In the genomic region with DNA sequence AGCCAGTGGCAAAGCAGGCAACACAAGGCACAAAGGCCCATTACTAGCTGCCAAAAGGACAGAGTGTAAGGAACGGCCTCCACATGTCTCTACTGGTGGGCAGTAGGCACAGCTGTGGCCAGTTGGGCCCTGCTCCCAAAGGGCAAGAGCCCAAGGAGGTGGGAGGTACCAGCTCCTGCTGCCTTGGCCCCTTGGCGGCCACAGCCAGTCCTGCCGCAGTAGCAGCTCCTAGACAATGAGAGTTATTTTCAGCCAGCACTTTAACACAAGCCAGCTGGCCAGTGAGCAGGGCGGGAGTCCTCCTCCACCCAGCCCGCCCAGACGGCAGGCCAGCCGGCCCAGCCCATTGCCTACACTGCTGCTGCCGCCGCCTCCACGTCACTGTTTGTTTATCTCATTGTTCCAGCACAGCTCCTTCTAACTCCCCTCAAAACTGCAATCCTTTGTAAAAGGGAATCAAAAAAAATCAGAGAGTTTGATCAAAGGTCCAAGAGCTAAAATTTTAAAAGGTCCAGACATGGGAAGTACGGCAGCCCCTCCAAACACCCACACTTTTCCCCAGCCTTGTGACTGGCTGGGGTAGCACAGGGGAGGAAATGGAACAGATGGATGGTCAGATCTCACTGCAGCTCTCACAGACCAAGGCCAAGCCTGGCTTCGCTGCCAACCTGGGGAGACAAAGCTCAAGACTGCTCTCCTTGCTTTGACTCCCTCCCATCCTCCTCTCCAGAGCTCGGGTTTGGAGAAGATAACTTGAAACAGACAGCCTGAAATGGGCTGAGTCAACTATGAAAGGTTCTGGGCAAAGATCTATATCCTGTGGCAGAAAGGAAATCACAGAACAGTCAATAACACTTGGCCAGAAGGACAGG, we compare ENCODE assay signal across 8 cellular contexts. TPM values are rescaled to one million over a fixed set of nuclear protein-coding genes. Genes with fewer than 3 reads are reported as not detected.
A peak's percentile ranks its signal among the peaks of the same experiment; 100 is the strongest.
DNase-seq lines count a peak whose midpoint lies in the region; ATAC-seq and TF ChIP-seq lines count a peak whose summit lies in the region.

No MANE protein-coding gene starts in this region.

- no peaks in the 10 kb centered on the region for H3K27me3 Mint-ChIP-seq in activated T-helper 2 cell treated with anti-CD3 and anti-CD28 coated beads, Interferon-gamma antibody, Interleukin-2, Interleukin-4, amounts not matched to agents 10 μg/mL and 5 μg/mL and 100 μg/mL, durations not matched to agents 14 hours and 24 hours and 36 hours (ENCODE audit: low read depth)
- no peaks in the 10 kb centered on the region for H3K27me3 Mint-ChIP-seq in natural killer cell (ENCODE audit: low read depth in 2 of 2)

- DNase-seq in D341Med (ENCODE audit: low spot score) = peak; percentile 49
- peak; percentile 78 for DNase-seq in NCI-H1092 treated with DMSO at 0.1 percent for 48 hours (lab: John Stamatoyannopoulos, UW)
- DNase-seq in activated T-helper 2 cell treated with anti-CD3 and anti-CD28 coated beads, Interferon-gamma antibody, Interleukin-2, Interleukin-4, amounts not matched to agents 10 μg/mL and 5 μg/mL and 100 μg/mL, durations not matched to agents 14 hours and 24 hours and 36 hours (ENCODE audit: low spot score) = no peak
- DNase-seq in foreskin melanocyte = peak; percentile 93
- DNase-seq in natural killer cell = no peak
- DNase-seq in stimulated activated CD4-positive, alpha-beta T cell treated with anti-CD3 and anti-CD28 coated beads, Interleukin-1b, Interleukin-23, amount 100 ng/mL, for 48 hours = no peak
- DNase-seq in SIG-M5 treated with dmso at 0.1 percent for 504 hours (lab: John Stamatoyannopoulos, UW; ENCODE audit: unreplicated experiment) = no peak

- ATAC-seq in natural killer cell (peak; percentile 13 to 23 (median 16)), HG03039 (IDR thresholded peaks at IDR 0.05; ENCODE audit: unreplicated experiment) (no peak)

- H3K9me3 Mint-ChIP-seq in activated T-helper 2 cell treated with anti-CD3 and anti-CD28 coated beads, Interferon-gamma antibody, Interleukin-2, Interleukin-4, amounts not matched to agents 10 μg/mL and 5 μg/mL and 100 μg/mL, durations not matched to agents 14 hours and 24 hours and 36 hours = no peaks in the 10 kb centered on the region
- no peaks in the 10 kb centered on the region for H3K9me3 Mint-ChIP-seq in natural killer cell

- H3K4me3 Mint-ChIP-seq in activated T-helper 2 cell treated with anti-CD3 and anti-CD28 coated beads, Interferon-gamma antibody, Interleukin-2, Interleukin-4, amounts not matched to agents 10 μg/mL and 5 μg/mL and 100 μg/mL, durations not matched to agents 14 hours and 24 hours and 36 hours (ENCODE audit: low read depth) = peak overlapping the region; percentile 31
- peak overlapping the region; percentile 19 for H3K4me3 Mint-ChIP-seq in natural killer cell

- H3K27ac Mint-ChIP-seq in activated T-helper 2 cell treated with anti-CD3 and anti-CD28 coated beads, Interferon-gamma antibody, Interleukin-2, Interleukin-4, amounts not matched to agents 10 μg/mL and 5 μg/mL and 100 μg/mL, durations not matched to agents 14 hours and 24 hours and 36 hours = peak overlapping the region; percentile 71
- H3K27ac Mint-ChIP-seq in natural killer cell = peak overlapping the region; percentile 89 to 92

- peaks cover 74% of the 10 kb centered on the region for H3K4me1 Mint-ChIP-seq in activated T-helper 2 cell treated with anti-CD3 and anti-CD28 coated beads, Interferon-gamma antibody, Interleukin-2, Interleukin-4, amounts not matched to agents 10 μg/mL and 5 μg/mL and 100 μg/mL, durations not matched to agents 14 hours and 24 hours and 36 hours (ENCODE audit: low read depth)
- H3K4me1 Mint-ChIP-seq in natural killer cell = peaks cover 75 to 88% of the 10 kb centered on the region in 2 donors

- intact Hi-C loops in activated T-helper 2 cell treated with anti-CD3 and anti-CD28 coated beads, Interferon-gamma antibody, Interleukin-2, Interleukin-4, amounts not matched to agents 10 μg/mL and 5 μg/mL and 100 μg/mL, durations not matched to agents 14 hours and 24 hours and 36 hours (cut with micrococcal nuclease) = loop anchor here (2.0 kb wide), 1 partner anchor 25 kb away; no protein-coding TSS in a partner anchor
- intact Hi-C loops in natural killer cell (cut with micrococcal nuclease) = no loop called here

- H3K36me3 Mint-ChIP-seq in activated T-helper 2 cell treated with anti-CD3 and anti-CD28 coated beads, Interferon-gamma antibody, Interleukin-2, Interleukin-4, amounts not matched to agents 10 μg/mL and 5 μg/mL and 100 μg/mL, durations not matched to agents 14 hours and 24 hours and 36 hours (ENCODE audit: low read depth) = no peaks in the 10 kb centered on the region
- no peaks in the 10 kb centered on the region for H3K36me3 Mint-ChIP-seq in natural killer cell

- no peak for TF ChIP-seq CTCF in natural killer cell (IDR thresholded peaks at IDR 0.05)

RNA-seq across cellular contexts. Expression of a gene that starts 33.5 kb away (rescaled TPM):
- 36.2 and 38.0 TPM in 2 replicates for total RNA-seq in activated T-helper 2 cell treated with anti-CD3 and anti-CD28 coated beads, Interferon-gamma antibody, Interleukin-2, Interleukin-4, amounts not matched to agents 10 μg/mL and 5 μg/mL and 100 μg/mL, durations not matched to agents 14 hours and 24 hours and 36 hours
- 10 to 100 TPM; 54.2 to 82.6 (median 58.7) TPM for total RNA-seq in natural killer cell

RNA-seq across cellular contexts. Expression of a gene that starts 50.3 kb away (rescaled TPM):
- total RNA-seq in activated T-helper 2 cell treated with anti-CD3 and anti-CD28 coated beads, Interferon-gamma antibody, Interleukin-2, Interleukin-4, amounts not matched to agents 10 μg/mL and 5 μg/mL and 100 μg/mL, durations not matched to agents 14 hours and 24 hours and 36 hours = 10.1 and 13.3 TPM in 2 replicates
- 1 to 10 TPM; 5.6 to 6.8 (median 5.9) TPM for total RNA-seq in natural killer cell

Comparison
In these comparisons a context has a peak if more than half of its experiments do, and no peak if none do; other contexts are left out.
1. DNase-seq: peak in D341Med (single experiment), NCI-H1092 treated with DMSO at 0.1 percent for 48 hours (single experiment) and foreskin melanocyte (single experiment); none in activated T-helper 2 cell treated with anti-CD3 and anti-CD28 coated beads, Interferon-gamma antibody, Interleukin-2, Interleukin-4, amounts not matched to agents 10 μg/mL and 5 μg/mL and 100 μg/mL, durations not matched to agents 14 hours and 24 hours and 36 hours (single experiment), natural killer cell (single experiment), stimulated activated CD4-positive, alpha-beta T cell treated with anti-CD3 and anti-CD28 coated beads, Interleukin-1b, Interleukin-23, amount 100 ng/mL, for 48 hours (single experiment) and SIG-M5 treated with dmso at 0.1 percent for 504 hours (single experiment).